ENCODE assay signal across 8 cellular contexts in genomic region chr1:115828101-115829022, GRCh38. TPM values are rescaled to one million over a fixed set of nuclear protein-coding genes. Genes with fewer than 3 reads are reported as not detected.
DNase-seq lines count a peak whose midpoint lies in the region; ATAC-seq and TF ChIP-seq lines count a peak whose summit lies in the region.

No MANE protein-coding gene starts in this region.

- H3K4me3 Mint-ChIP-seq in activated naive CD4-positive, alpha-beta T cell treated with anti-CD3 and anti-CD28 coated beads, Interleukin-2, amount 50 U/mL, for 24 hours, result peak overlapping the region; percentile 73
- H3K4me3 Mint-ChIP-seq in brain, result peak overlapping the region; percentile 81 to 88 (median 82)

- peaks cover 47% of the 10 kb centered on the region for H3K27me3 Mint-ChIP-seq in activated naive CD4-positive, alpha-beta T cell treated with anti-CD3 and anti-CD28 coated beads, Interleukin-2, amount 50 U/mL, for 24 hours
- peaks cover 17% of the 10 kb centered on the region for H3K27me3 Mint-ChIP-seq in brain

- H3K4me1 Mint-ChIP-seq in activated naive CD4-positive, alpha-beta T cell treated with anti-CD3 and anti-CD28 coated beads, Interleukin-2, amount 50 U/mL, for 24 hours, result peaks cover 5% of the 10 kb centered on the region
- H3K4me1 Mint-ChIP-seq in brain, result peaks cover 37% of the 10 kb centered on the region

- peak in 1 of 2 experiments; percentile 25 for TF ChIP-seq CTCF in brain (conservative IDR thresholded peaks at IDR 0.05)

- H3K27ac Mint-ChIP-seq in activated naive CD4-positive, alpha-beta T cell treated with anti-CD3 and anti-CD28 coated beads, Interleukin-2, amount 50 U/mL, for 24 hours, result no peak overlapping the region
- H3K27ac Mint-ChIP-seq in brain, result peak overlapping the region in 4 of 5 experiments; percentile 55 to 93 (median 79)

- no peak for ATAC-seq in GM18511 (IDR thresholded peaks at IDR 0.05; ENCODE audit: unreplicated experiment)

- no peaks in the 10 kb centered on the region for H3K9me3 Mint-ChIP-seq in activated naive CD4-positive, alpha-beta T cell treated with anti-CD3 and anti-CD28 coated beads, Interleukin-2, amount 50 U/mL, for 24 hours
- peaks cover 0 to 15% (median 2%) of the 10 kb centered on the region in 5 experiments for H3K9me3 Mint-ChIP-seq in brain

- no peak for DNase-seq in activated naive CD4-positive, alpha-beta T cell (lab: John Stamatoyannopoulos, UW)
- DNase-seq in islet precursor cell, result peak; percentile 86
- DNase-seq in stimulated activated CD8-positive, alpha-beta memory T cell treated with anti-CD3 and anti-CD28 coated beads, Interleukin-4, amount 100 ng/mL, for 48 hours, result peak; percentile 38
- no peak for DNase-seq in A172 (ENCODE audit: low spot score)
- no peak for DNase-seq in inferior parietal cortex (ENCODE audit: extremely low spot score)

- no peaks in the 10 kb centered on the region for H3K36me3 Mint-ChIP-seq in activated naive CD4-positive, alpha-beta T cell treated with anti-CD3 and anti-CD28 coated beads, Interleukin-2, amount 50 U/mL, for 24 hours
- H3K36me3 Mint-ChIP-seq in brain, result no peaks in the 10 kb centered on the region

RNA-seq across cellular contexts. Expression of gene NHLH2, which starts 12.6 kb away (rescaled TPM):
- not detected for polyA plus RNA-seq in brain (ENCODE audit: insufficient read depth, low read depth, low replicate concordance)
- total RNA-seq in A172 (2014; rRNA removed; shearing (Covaris generic)), result 0.07 TPM in 1 of 2 replicates, not detected in the other

RNA-seq across cellular contexts. Expression of gene CASQ2, which starts 59.8 kb away (rescaled TPM):
- polyA plus RNA-seq in brain (ENCODE audit: insufficient read depth, low read depth, low replicate concordance), result 1.4 TPM
- total RNA-seq in A172 (2014; rRNA removed; shearing (Covaris generic)), result not detected in 2 replicates

Comparison
In these comparisons a context has a peak if more than half of its experiments do, and no peak if none do; other contexts are left out.
1. DNase-seq: peak in islet precursor cell (single experiment) and stimulated activated CD8-positive, alpha-beta memory T cell treated with anti-CD3 and anti-CD28 coated beads, Interleukin-4, amount 100 ng/mL, for 48 hours (single experiment); none in activated naive CD4-positive, alpha-beta T cell (0 of 4), A172 (single experiment) and inferior parietal cortex (single experiment).